Comparison of ENCODE assay signal across 7 cellular contexts in genomic region chr19:1133471-1133929, GRCh38. TPM values are rescaled to one million over a fixed set of nuclear protein-coding genes. Genes with fewer than 3 reads are reported as not detected.
DNase-seq lines count a peak whose midpoint lies in the region; TF ChIP-seq lines count a peak whose summit lies in the region.

No MANE protein-coding gene starts in this region.

- no peaks in the 10 kb centered on the region for H3K27me3 ChIP-seq in hepatocyte

- H4K20me1 ChIP-seq in hepatocyte (ENCODE audit: insufficient read depth, poor library complexity, severe bottlenecking): peaks cover 12% of the 10 kb centered on the region

- H2AFZ ChIP-seq in hepatocyte: no peak overlapping the region

- 97% methylated on average over 24 of the region's 25 CpGs for WGBS in hepatocyte (ENCODE audit: low lambda C conversion rate, missing lambda C conversion rate)

- TF ChIP-seq CTCF in GM20000 (IDR thresholded peaks at IDR 0.05; ENCODE audit: extremely low read depth, missing control alignments) (no peak), hepatocyte (IDR thresholded peaks at IDR 0.05; ENCODE audit: poor library complexity) (no peak)

- H3K27ac ChIP-seq in hepatocyte: peak overlapping the region; percentile 95

- no peak overlapping the region for H3K4me2 ChIP-seq in hepatocyte

- H3K9me2 ChIP-seq in hepatocyte (replicated peaks; ENCODE audit: insufficient read depth): no peaks in the 10 kb centered on the region

- H3K9me3 ChIP-seq in hepatocyte (ENCODE audit: low read depth): no peaks in the 10 kb centered on the region

- no peaks in the 10 kb centered on the region for H3K36me3 ChIP-seq in hepatocyte (replicated peaks; ENCODE audit: insufficient read depth, low read depth)

- peaks cover 22% of the 10 kb centered on the region for H3K4me1 ChIP-seq in hepatocyte (ENCODE audit: insufficient read depth)

- no peak overlapping the region for H3K4me3 ChIP-seq in hepatocyte

- peaks cover 33% of the 10 kb centered on the region for H3K79me2 ChIP-seq in hepatocyte

- DNase-seq in GM20000 (ENCODE audit: low spot score) (peak; percentile 97), NCI-H1048 (lab: John Stamatoyannopoulos, UW) (peak; percentile 55), activated T-cell treated with anti-CD3 and anti-CD28 coated beads for 48 hours (ENCODE audit: low read depth) (peak; percentile 82), hepatocyte (ENCODE audit: low spot score) (no peak), DMS 273 treated with DMSO at 0.1 percent for 48 hours (lab: John Stamatoyannopoulos, UW) (no peak), NCI-H1694 treated with DMSO at 0.1 percent for 48 hours (lab: John Stamatoyannopoulos, UW) (no peak)
- DNase-seq in stimulated activated CD8-positive, alpha-beta memory T cell treated with anti-CD3 and anti-CD28 coated beads, Interleukin-2, amount 100 ng/mL, for 1 hour (ENCODE audit: low read depth in 2 of 2): peak; percentile 41 to 57

RNA-seq across cellular contexts. Expression of gene GPX4, which starts 29.7 kb away (rescaled TPM):
- total RNA-seq in hepatocyte: 524 and 539 TPM in 2 replicates
- polyA plus RNA-seq in hepatocyte: 729 and 735 TPM in 2 replicates

RNA-seq across cellular contexts. Expression of gene POLR2E, which starts 38.3 kb away (rescaled TPM):
- 126 and 170 TPM in 2 replicates for total RNA-seq in hepatocyte
- polyA plus RNA-seq in hepatocyte: 326 and 328 TPM in 2 replicates

RNA-seq across cellular contexts. Expression of gene SBNO2, which starts 40.6 kb away (rescaled TPM):
- total RNA-seq in hepatocyte: 15.2 and 15.6 TPM in 2 replicates
- 12.7 and 16.2 TPM in 2 replicates for polyA plus RNA-seq in hepatocyte

Comparison
In these comparisons a context has a peak if more than half of its experiments do, and no peak if none do; other contexts are left out.
1. DNase-seq: peak in GM20000 (single experiment), NCI-H1048 (single experiment), activated T-cell treated with anti-CD3 and anti-CD28 coated beads for 48 hours (single experiment) and stimulated activated CD8-positive, alpha-beta memory T cell treated with anti-CD3 and anti-CD28 coated beads, Interleukin-2, amount 100 ng/mL, for 1 hour (2 of 2); none in hepatocyte (single experiment), DMS 273 treated with DMSO at 0.1 percent for 48 hours (single experiment) and NCI-H1694 treated with DMSO at 0.1 percent for 48 hours (single experiment).